Comparison of ENCODE assay signal across 9 cellular contexts in the genomic region with DNA sequence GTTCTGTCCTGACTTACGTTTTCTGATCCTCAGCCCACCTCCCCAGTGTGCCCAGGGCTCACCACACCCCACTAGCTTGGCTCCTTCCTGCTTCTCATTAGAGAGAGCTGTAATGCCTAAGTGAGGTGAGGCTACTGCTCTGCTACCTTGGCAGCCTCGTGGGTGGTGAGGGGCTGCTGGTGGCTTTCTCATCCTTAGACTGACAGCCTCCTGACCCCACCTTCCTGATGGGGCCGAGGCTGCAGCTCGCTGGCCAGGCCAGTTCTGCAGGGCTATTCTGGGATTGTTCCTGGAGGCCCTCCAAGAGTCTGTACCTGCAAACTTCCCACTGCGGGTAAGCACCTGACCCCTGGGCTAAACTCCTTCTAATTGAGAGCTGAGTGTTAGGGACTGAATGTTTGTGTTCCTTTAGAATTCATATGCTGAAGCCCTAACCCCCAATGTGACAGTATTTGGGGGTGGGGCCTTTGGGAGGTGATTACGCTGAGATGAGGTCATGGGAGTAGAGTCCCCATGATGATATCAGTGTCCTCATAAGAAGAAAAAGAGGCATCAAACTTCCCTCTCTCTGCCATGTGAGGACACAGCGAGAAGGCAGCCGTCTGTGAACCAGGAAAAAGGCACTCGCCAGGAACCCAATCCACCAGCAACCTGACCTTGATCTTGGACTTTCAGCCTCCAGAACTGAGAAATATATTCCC. TPM values are rescaled to one million over a fixed set of nuclear protein-coding genes. Genes with fewer than 3 reads are reported as not detected.
DNase-seq lines count a peak whose midpoint lies in the region; ATAC-seq and TF ChIP-seq lines count a peak whose summit lies in the region.
"Had no signal": no experiment of that assay in that cellular context is flagged by ENCODE, and none has a peak within 500 bp of the region (broad histone marks: within the 10 kb centered on the region; RNA-seq: fewer than 3 reads in every experiment).

No MANE protein-coding gene starts in this region.

- H3K36me3 Mint-ChIP-seq in T-cell: no peaks in the 10 kb centered on the region
- H3K36me3 Mint-ChIP-seq in naive B cell: no peaks in the 10 kb centered on the region

- peaks cover 13 to 17% (median 13%) of the 10 kb centered on the region in 3 donors for H3K4me1 Mint-ChIP-seq in T-cell
- peaks cover 46 to 84% (median 78%) of the 10 kb centered on the region in 3 donors for H3K4me1 Mint-ChIP-seq in naive B cell

- no peaks in the 10 kb centered on the region for H3F3A ChIP-seq in GM23248 (ENCODE audit: insufficient read depth)

- peak overlapping the region; percentile 85 to 89 for H3K27ac Mint-ChIP-seq in T-cell
- H3K27ac Mint-ChIP-seq in naive B cell: peak overlapping the region; percentile 96 to 100 (median 100)

- no peaks in the 10 kb centered on the region for H3K9me3 ChIP-seq in DND-41 (ENCODE audit: insufficient read depth, low read length, severe bottlenecking)
- H3K9me3 ChIP-seq in GM23248 (ENCODE audit: low read depth): no peaks in the 10 kb centered on the region

- H3K4me1 ChIP-seq in DND-41 (ENCODE audit: insufficient read depth, low read length): no peaks in the 10 kb centered on the region
- no peaks in the 10 kb centered on the region for H3K4me1 ChIP-seq in GM23248 (ENCODE audit: insufficient read depth)

- H3K27me3 Mint-ChIP-seq in T-cell (peaks cover 4 to 7% of the 10 kb centered on the region in 2 donors), naive B cell (no peaks in the 10 kb centered on the region)

- H3K27me3 ChIP-seq in DND-41 (ENCODE audit: insufficient read depth, low read length, poor library complexity) (no peaks in the 10 kb centered on the region), GM23248 (replicated peaks; ENCODE audit: insufficient read depth) (peaks cover 14% of the 10 kb centered on the region)

- no peaks in the 10 kb centered on the region for H3K79me2 ChIP-seq in DND-41 (ENCODE audit: insufficient read depth, low read length)
- no peaks in the 10 kb centered on the region for H3K79me2 ChIP-seq in GM23248 (ENCODE audit: insufficient read depth)

- CTCF ChIA-PET in T-cell (lab: Charles Lee): interaction anchor here in 1 of 2 donors (0.9 kb wide), 1 partner anchor 19 kb away, joined by 4 read pairs; no protein-coding TSS in a partner anchor

- POLR2A ChIA-PET in T-cell (lab: Charles Lee): interaction anchor here in 1 of 2 donors (0.5 kb wide), 1 partner anchor 1625 kb away, joined by 3 read pairs; no protein-coding TSS in a partner anchor

- DNase-seq in DND-41 (no peak), T-cell (no peak), naive B cell (no peak), GM23248 (no peak), activated gamma-delta T cell (lab: John Stamatoyannopoulos, UW) (no peak), AML-193 (lab: John Stamatoyannopoulos, UW) (no peak)
- DNase-seq: NCI-H345 had no signal

- H3K4me3 Mint-ChIP-seq in T-cell (peak overlapping the region in 1 of 3 donors; percentile 68), naive B cell (peak overlapping the region; percentile 36 to 89 (median 68))

- H3K4me2 ChIP-seq in DND-41 (ENCODE audit: insufficient read depth, low read length): no peak overlapping the region
- H3K4me2 ChIP-seq in GM23248 (ENCODE audit: unreplicated experiment): no peak overlapping the region

- H3K27ac ChIP-seq in DND-41 (ENCODE audit: low read length) (no peak overlapping the region), GM23248 (no peak overlapping the region)

- no peak overlapping the region for H3K4me3 ChIP-seq in DND-41 (ENCODE audit: low read depth in 1 of 2, low read length in 2 of 2)
- no peak overlapping the region for H3K4me3 ChIP-seq in GM23248

- ATAC-seq in DND-41 (ENCODE audit: insufficient read depth, low read depth) (peak; percentile 44; the same call in 2 of the 3 replicates), GM21786 (IDR thresholded peaks at IDR 0.05; ENCODE audit: unreplicated experiment) (peak; percentile 24), T-cell (replicated peaks in 1 of 4) (peak; percentile 41 to 60 (median 47)), naive B cell (ENCODE audit: low read depth in 2 of 2) (peak; percentile 49 to 52), HG03097 (IDR thresholded peaks at IDR 0.05; ENCODE audit: low FRiP score, unreplicated experiment) (no peak)

- no peak for TF ChIP-seq CTCF in DND-41 (IDR thresholded peaks at IDR 0.05; ENCODE audit: borderline replicate concordance, extremely low read depth, low read length, poor library complexity, severe bottlenecking)

- no peaks in the 10 kb centered on the region for H3K9me3 Mint-ChIP-seq in T-cell
- H3K9me3 Mint-ChIP-seq in naive B cell: no peaks in the 10 kb centered on the region

- in situ Hi-C loops in GM23248 (cut with MboI): no loop called here

- 33% methylated on average over 9 of the region's 9 CpGs for WGBS in GM23248 (ENCODE audit: low coverage in 1 of 2, low lambda C conversion rate in 2 of 2, missing lambda C conversion rate in 2 of 2), 2 experiments

- no peak overlapping the region for H3K9ac ChIP-seq in DND-41 (ENCODE audit: low read depth, low read length)
- no peak overlapping the region for H3K9ac ChIP-seq in GM23248

- H3K9me2 ChIP-seq in GM23248 (ENCODE audit: insufficient read depth): no peaks in the 10 kb centered on the region

- H3K36me3 ChIP-seq in DND-41 (ENCODE audit: insufficient read depth, low read length) (no peaks in the 10 kb centered on the region), GM23248 (ENCODE audit: low read depth) (no peaks in the 10 kb centered on the region)

- H4K20me1 ChIP-seq in DND-41 (ENCODE audit: insufficient read depth, low read length) (peaks cover 4% of the 10 kb centered on the region; the same call in 1 of the 2 replicates), GM23248 (ENCODE audit: insufficient read depth) (no peaks in the 10 kb centered on the region)

- H2AFZ ChIP-seq in DND-41 (ENCODE audit: low read depth, low read length) (no peak overlapping the region), GM23248 (no peak overlapping the region)

RNA-seq across cellular contexts. Expression of a gene that starts 38.1 kb away (rescaled TPM):
- total RNA-seq in T-cell: 100 to 1,000 TPM in 1 of 5 donors, 10 to 100 TPM in 4; 73.7 to 113 (median 86.9) TPM
- polyA plus RNA-seq in naive B cell (ENCODE audit: low read depth in 6 of 6) (10 to 100 TPM; 14.6 to 73.4 (median 36.9) TPM), GM23248 (2016; fragmentation: Nextera tagmentation; extraction: Ambion mirVana) (5.1 and 5.2 TPM in 2 replicates)
- total RNA-seq in GM23248 (2014; rRNA removed; shearing (Covaris generic)): 21.2 and 21.6 TPM in 2 replicates
